ENCODE assay signal across 8 cellular contexts in genomic region chr2:71530246-71530986, GRCh38.
DNase-seq lines count a peak whose midpoint lies in the region; ATAC-seq and TF ChIP-seq lines count a peak whose summit lies in the region.

No MANE protein-coding gene starts in this region.

- no peaks in the 10 kb centered on the region for H3K36me3 Mint-ChIP-seq in CD4-positive, alpha-beta T cell (ENCODE audit: low read depth)

- TF ChIP-seq POLR2A in spleen (IDR thresholded peaks at IDR 0.05), result no peak

- no peaks in the 10 kb centered on the region for H3K4me1 Mint-ChIP-seq in CD4-positive, alpha-beta T cell (ENCODE audit: low read depth)

- 86 to 87% methylated on average over 13 of the region's 13 CpGs for WGBS in heart right ventricle, 2 donors
- 73 to 82% (median 77%) methylated on average over 13 of the region's 13 CpGs for WGBS in spleen, 5 donors

- in situ Hi-C loops in GM13977 (cut with MboI; ENCODE audit: low pct_unique_long_range_greater_than_20kb, low sequenced_read_pairs, unreplicated experiment), result no loop called here

- H3K9me3 Mint-ChIP-seq in CD4-positive, alpha-beta T cell, result no peaks in the 10 kb centered on the region

- intact Hi-C loops in CD4-positive, alpha-beta T cell (cut with DNase I, micrococcal nuclease), result no loop called here
- intact Hi-C loops in heart right ventricle (cut with DNase I), result loop anchor here in 2 of 10 donors (10.0 kb wide), 2 partner anchors 1054 to 1224 kb away; no protein-coding TSS in a partner anchor
- intact Hi-C loops in spleen (cut with DNase I; ENCODE audit: low total_unique reads), result no loop called here

- DNase-seq in CD4-positive, alpha-beta T cell, result peak in 1 of 10 experiments; percentile 23
- DNase-seq in GM13977 (ENCODE audit: low spot score) (peak; percentile 82), NCI-H2029 (lab: John Stamatoyannopoulos, UW) (peak; percentile 16), heart right ventricle (no peak), spleen (no peak)
- DNase-seq in activated CD4-positive, alpha-beta T cell treated with anti-CD3 and anti-CD28 coated beads, Interleukin-2, amount 50 U/mL, for 48 hours, result peak; percentile 17 to 35
- DNase-seq in central memory CD4-positive, alpha-beta T cell, result no peak

- peaks cover 66% of the 10 kb centered on the region for H3K27me3 Mint-ChIP-seq in CD4-positive, alpha-beta T cell

- POLR2A ChIA-PET in CD4-positive, alpha-beta T cell (lab: Charles Lee), result no interaction called here

- no peak for ATAC-seq in CD4-positive, alpha-beta T cell (ENCODE audit: poor library complexity)
- ATAC-seq in heart right ventricle, result peak in 6 of 8 donors; percentile 28 to 55 (median 48)
- no peak for ATAC-seq in HG03095 (IDR thresholded peaks at IDR 0.05; ENCODE audit: unreplicated experiment)

- H3K4me3 ChIP-seq in heart right ventricle, result no peak overlapping the region
- H3K4me3 ChIP-seq in spleen, result no peak overlapping the region

- H3K27me3 ChIP-seq in CD4-positive, alpha-beta T cell (ENCODE audit: control insufficient read depth, insufficient read depth, low read length), result peaks cover 13% of the 10 kb centered on the region
- H3K27me3 ChIP-seq in heart right ventricle (no peaks in the 10 kb centered on the region), spleen (replicated peaks in 1 of 7) (peaks cover 0 to 10% (median 0%) of the 10 kb centered on the region in 7 donors)

- TF ChIP-seq CTCF in CD4-positive, alpha-beta T cell (IDR thresholded peaks at IDR 0.05), result peak; percentile 42
- TF ChIP-seq CTCF in GM13977 (IDR thresholded peaks at IDR 0.05; ENCODE audit: extremely low read depth, insufficient read depth, missing control alignments) (peak; percentile 64), heart right ventricle (IDR thresholded peaks at IDR 0.05) (peak; percentile 35 to 77 (median 64)), spleen (IDR thresholded peaks at IDR 0.05 in 8 of 11, conservative IDR thresholded peaks at IDR 0.05 in 3 of 11) (peak; percentile 27 to 81 (median 69))

- CTCF ChIA-PET in CD4-positive, alpha-beta T cell (lab: Charles Lee), result no interaction called here

- H3K4me1 ChIP-seq in heart right ventricle, result peaks cover 0 to 12% (median 0%) of the 10 kb centered on the region in 9 donors
- H3K4me1 ChIP-seq in spleen, result peaks cover 0 to 33% (median 15%) of the 10 kb centered on the region in 6 donors

- no peak overlapping the region for H3K27ac ChIP-seq in CD4-positive, alpha-beta T cell (ENCODE audit: low read depth, low read length)
- H3K27ac ChIP-seq in heart right ventricle (no peak overlapping the region), spleen (peak overlapping the region in 1 of 8 donors; percentile 21)

- no peak overlapping the region for H3K27ac Mint-ChIP-seq in CD4-positive, alpha-beta T cell

- no peak overlapping the region for H3K4me3 Mint-ChIP-seq in CD4-positive, alpha-beta T cell

- H3K36me3 ChIP-seq in heart right ventricle (peaks cover 0 to 100% (median 32%) of the 10 kb centered on the region in 9 donors), spleen (peaks cover 0 to 97% (median 22%) of the 10 kb centered on the region in 6 donors)

- no peaks in the 10 kb centered on the region for H3K9me3 ChIP-seq in CD4-positive, alpha-beta T cell (ENCODE audit: control insufficient read depth, low read length)
- H3K9me3 ChIP-seq in heart right ventricle (no peaks in the 10 kb centered on the region), spleen (no peaks in the 10 kb centered on the region)

Comparison
In these comparisons a context has a peak if more than half of its experiments do, and no peak if none do; other contexts are left out.
1. ATAC-seq: peak in heart right ventricle (6 of 8); none in CD4-positive, alpha-beta T cell (single experiment) and HG03095 (single experiment).
2. DNase-seq: peak in GM13977 (single experiment), NCI-H2029 (single experiment) and activated CD4-positive, alpha-beta T cell treated with anti-CD3 and anti-CD28 coated beads, Interleukin-2, amount 50 U/mL, for 48 hours (2 of 2); none in heart right ventricle (0 of 2), spleen (single experiment) and central memory CD4-positive, alpha-beta T cell (single experiment).
3. Peak in every context shown above with its lines, with median percentiles within 50 percentile points of each other: CTCF ChIP-seq.